In the genomic region with DNA sequence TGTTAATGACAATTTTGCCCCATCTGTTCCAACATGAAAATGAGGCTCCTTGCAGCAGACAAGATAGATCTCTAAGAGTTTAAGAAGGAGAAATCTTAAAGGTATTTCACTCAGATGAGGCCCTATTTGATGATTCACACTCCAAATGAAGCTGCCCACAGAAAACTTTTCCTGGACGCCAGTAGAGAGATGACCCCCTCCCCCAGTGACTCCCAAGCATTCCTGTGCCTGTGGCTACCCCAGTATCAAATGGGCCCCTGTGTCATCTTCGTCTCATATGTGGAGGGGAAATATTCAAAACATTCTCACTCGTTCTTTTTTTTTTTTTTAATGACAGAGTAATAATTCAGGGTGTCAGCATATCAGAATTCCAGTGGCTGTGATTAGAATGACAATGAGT, we compare ENCODE assay signal across 18 cellular contexts.
DNase-seq lines count a peak whose midpoint lies in the region; ATAC-seq, FAIRE-seq and TF ChIP-seq lines count a peak whose summit lies in the region.
"Had no signal": no experiment of that assay in that cellular context is flagged by ENCODE, and none has a peak within 500 bp of the region (broad histone marks: within the 10 kb centered on the region; RNA-seq: fewer than 3 reads in every experiment).

No MANE protein-coding gene starts in this region.

- H3K27me3 Mint-ChIP-seq in astrocyte (ENCODE audit: low read depth, unreplicated experiment) = peaks cover 20% of the 10 kb centered on the region
- no peaks in the 10 kb centered on the region for H3K27me3 Mint-ChIP-seq in nephron (ENCODE audit: low read depth)

- H3K4me3 Mint-ChIP-seq in astrocyte (ENCODE audit: unreplicated experiment) (no peak overlapping the region), nephron (no peak overlapping the region)
- H3K4me3 Mint-ChIP-seq: CD14-positive monocyte; CD8-positive, alpha-beta T cell had no signal

- no peaks in the 10 kb centered on the region for H3K36me3 Mint-ChIP-seq in astrocyte (ENCODE audit: low read depth, unreplicated experiment)
- no peaks in the 10 kb centered on the region for H3K36me3 Mint-ChIP-seq in nephron (ENCODE audit: low read depth)
- H3K36me3 Mint-ChIP-seq: CD14-positive monocyte; CD8-positive, alpha-beta T cell had no signal

- no peaks in the 10 kb centered on the region for H3K27me3 ChIP-seq in astrocyte (ENCODE audit: insufficient read depth, low read length)

- H3K4me3 ChIP-seq in astrocyte (ENCODE audit: insufficient read depth, low read depth, low read length) (no peak overlapping the region), foreskin fibroblast (ENCODE audit: low read depth in 1 of 2, low read length in 2 of 2) (no peak overlapping the region)
- H3K4me3 ChIP-seq: GM12878, HAP-1, K562 had no signal

- no peak overlapping the region for H2AFZ ChIP-seq in astrocyte (ENCODE audit: low read depth, low read length)

- peaks cover 8% of the 10 kb centered on the region for H3K4me1 Mint-ChIP-seq in astrocyte (ENCODE audit: low read depth, unreplicated experiment)
- H3K4me1 Mint-ChIP-seq in nephron = peaks cover 25% of the 10 kb centered on the region
- H3K4me1 Mint-ChIP-seq: CD14-positive monocyte had no signal

- H3K9me3 Mint-ChIP-seq in astrocyte (ENCODE audit: unreplicated experiment) = peaks cover 1% of the 10 kb centered on the region
- H3K9me3 Mint-ChIP-seq in nephron = no peaks in the 10 kb centered on the region
- H3K9me3 Mint-ChIP-seq: CD8-positive, alpha-beta T cell had no signal

- no peak overlapping the region for H3K4me2 ChIP-seq in astrocyte (ENCODE audit: low read length)

- DNase-seq in Daoy (ENCODE audit: low read depth) (peak; percentile 60), astrocyte (ENCODE audit: low read depth) (no peak), foreskin fibroblast (no peak), DMS 273 (lab: John Stamatoyannopoulos, UW; ENCODE audit: unreplicated experiment) (no peak), NOMO-1 (lab: John Stamatoyannopoulos, UW; ENCODE audit: unreplicated experiment in 2 of 2) (no peak)
- DNase-seq: Caco-2; CD8-positive, alpha-beta T cell; DMS 273 treated with DMSO at 0.1 percent for 48 hours; GOT3 had no signal

- no peak overlapping the region for H3K9ac ChIP-seq in astrocyte (ENCODE audit: low read length)

- H3K9me3 ChIP-seq in astrocyte (ENCODE audit: insufficient read depth, low read depth, low read length) = no peaks in the 10 kb centered on the region
- H3K9me3 ChIP-seq: Caco-2, HAP-1 had no signal

- TF ChIP-seq CTCF in astrocyte (IDR thresholded peaks at IDR 0.05; ENCODE audit: insufficient read depth, low read depth, low read length) = no peak
- TF ChIP-seq CTCF in nephron (IDR thresholded peaks at IDR 0.05; ENCODE audit: unreplicated experiment in 3 of 3) = no peak
- no peak for TF ChIP-seq CTCF in foreskin fibroblast (IDR thresholded peaks at IDR 0.05; ENCODE audit: low read depth, low read length)

- no peak for FAIRE-seq in astrocyte (lab: Jason Lieb, UNC)
- FAIRE-seq: A204.1, GM12878, GM18507, K562 had no signal

- no peaks in the 10 kb centered on the region for H4K20me1 ChIP-seq in astrocyte (ENCODE audit: insufficient read depth, low read length)

- H3K27ac ChIP-seq in astrocyte (ENCODE audit: low read depth, low read length) = no peak overlapping the region
- H3K27ac ChIP-seq: HL-60 had no signal

- no peak for ATAC-seq in HG02852 (IDR thresholded peaks at IDR 0.05; ENCODE audit: unreplicated experiment)
- ATAC-seq: CD8-positive, alpha-beta T cell; GM12878; K562 had no signal

- H3K27ac Mint-ChIP-seq in astrocyte (ENCODE audit: unreplicated experiment) (peak overlapping the region; percentile 13), nephron (peak overlapping the region; percentile 26 to 81 (median 56))
- H3K27ac Mint-ChIP-seq: CD14-positive monocyte; CD8-positive, alpha-beta T cell had no signal

- H3K79me2 ChIP-seq in astrocyte (ENCODE audit: insufficient read depth, low read length) = no peaks in the 10 kb centered on the region

- H3K4me1 ChIP-seq in astrocyte (ENCODE audit: insufficient read depth, low read length) = no peaks in the 10 kb centered on the region
- H3K4me1 ChIP-seq: Caco-2 had no signal

- H3K36me3 ChIP-seq in astrocyte (ENCODE audit: insufficient read depth, low read length) = no peaks in the 10 kb centered on the region
- H3K36me3 ChIP-seq: HAP-1 had no signal
